In genomic region chr14:65304963-65305362, GRCh38 we compare ENCODE assay signal across 15 cellular contexts.
DNase-seq lines count a peak whose midpoint lies in the region; ATAC-seq and TF ChIP-seq lines count a peak whose summit lies in the region.
"Had no signal": no experiment of that assay in that cellular context is flagged by ENCODE, and none has a peak within 500 bp of the region (broad histone marks: within the 10 kb centered on the region; RNA-seq: fewer than 3 reads in every experiment).

No MANE protein-coding gene starts in this region.

- H3K4me3 ChIP-seq in GM23248 (no peak overlapping the region), neuronal stem cell (ENCODE audit: low read length in 2 of 2) (no peak overlapping the region), MG63 (no peak overlapping the region)
- H3K4me3 ChIP-seq: body of pancreas had no signal

- no peaks in the 10 kb centered on the region for H3K36me3 ChIP-seq in GM23248 (ENCODE audit: low read depth)
- no peaks in the 10 kb centered on the region for H3K36me3 ChIP-seq in neuronal stem cell (replicated peaks in 1 of 2; ENCODE audit: control insufficient read depth in 2 of 2, insufficient read depth in 2 of 2, low read length in 2 of 2)
- H3K36me3 ChIP-seq in MG63, result no peaks in the 10 kb centered on the region

- H3K27me3 Mint-ChIP-seq in activated CD4-positive, alpha-beta T cell treated with anti-CD3 and anti-CD28 coated beads for 36 hours, result no peaks in the 10 kb centered on the region
- H3K27me3 Mint-ChIP-seq in activated B cell treated with CpG ODN at 0.5 μM for 24 hours, result no peaks in the 10 kb centered on the region

- in situ Hi-C loops in GM23248 (cut with MboI), result no loop called here

- H3K9me3 Mint-ChIP-seq in activated CD4-positive, alpha-beta T cell treated with anti-CD3 and anti-CD28 coated beads for 36 hours (ENCODE audit: low read depth), result no peaks in the 10 kb centered on the region
- H3K9me3 Mint-ChIP-seq in activated B cell treated with CpG ODN at 0.5 μM for 24 hours, result no peaks in the 10 kb centered on the region

- no peaks in the 10 kb centered on the region for H3K9me3 ChIP-seq in GM23248 (ENCODE audit: low read depth)
- no peaks in the 10 kb centered on the region for H3K9me3 ChIP-seq in neuronal stem cell (replicated peaks in 1 of 2; ENCODE audit: control insufficient read depth in 2 of 2, insufficient read depth in 1 of 2, low read depth in 1 of 2, low read length in 2 of 2)
- no peaks in the 10 kb centered on the region for H3K9me3 ChIP-seq in MG63
- H3K9me3 ChIP-seq: body of pancreas had no signal

- H2BK15ac ChIP-seq in neuronal stem cell (ENCODE audit: low read length), result no peak overlapping the region

- H3K36me3 Mint-ChIP-seq in activated CD4-positive, alpha-beta T cell treated with anti-CD3 and anti-CD28 coated beads for 36 hours (ENCODE audit: low read depth), result peaks cover 4% of the 10 kb centered on the region
- peaks cover 7% of the 10 kb centered on the region for H3K36me3 Mint-ChIP-seq in activated B cell treated with CpG ODN at 0.5 μM for 24 hours (ENCODE audit: low read depth)

- H2BK5ac ChIP-seq in neuronal stem cell (ENCODE audit: low read length), result no peak overlapping the region

- no peak overlapping the region for H4K8ac ChIP-seq in neuronal stem cell (ENCODE audit: low read depth, low read length)

- CTCF ChIA-PET in activated CD4-positive, alpha-beta T cell treated with anti-CD3 and anti-CD28 coated beads for 36 hours (lab: Charles Lee), result interaction anchor here (0.7 to 1.1 kb wide), 5 partner anchors 18 to 481 kb away, joined by 3 to 5 read pairs (median 3); no protein-coding TSS in a partner anchor
- CTCF ChIA-PET in activated B cell treated with CpG ODN at 0.5 μM for 24 hours (lab: Charles Lee), result interaction anchor here (0.7 to 2.1 kb wide), 5 partner anchors 18 to 141 kb away, joined by 3 to 7 read pairs (median 3); no protein-coding TSS in a partner anchor

- H3K4me2 ChIP-seq in GM23248 (ENCODE audit: unreplicated experiment), result no peak overlapping the region
- H3K4me2 ChIP-seq in neuronal stem cell (ENCODE audit: insufficient read depth, low read length, poor library complexity, severe bottlenecking), result no peak overlapping the region
- H3K4me2 ChIP-seq: KMS-11 had no signal

- H3K27ac Mint-ChIP-seq in activated CD4-positive, alpha-beta T cell treated with anti-CD3 and anti-CD28 coated beads for 36 hours, result peak overlapping the region; percentile 82
- peak overlapping the region; percentile 96 for H3K27ac Mint-ChIP-seq in activated B cell treated with CpG ODN at 0.5 μM for 24 hours

- no peak overlapping the region for H3K14ac ChIP-seq in neuronal stem cell (ENCODE audit: low read length)

- H2AFZ ChIP-seq in GM23248 (peak overlapping the region; percentile 8; the same call in 1 of the 2 replicates), neuronal stem cell (ENCODE audit: low read length) (no peak overlapping the region)

- H3K4me1 ChIP-seq in GM23248 (ENCODE audit: insufficient read depth), result peaks cover 12% of the 10 kb centered on the region
- H3K4me1 ChIP-seq in neuronal stem cell (ENCODE audit: control insufficient read depth in 2 of 2, insufficient read depth in 1 of 2, low read depth in 1 of 2, low read length in 2 of 2), result peaks cover 0 to 18% of the 10 kb centered on the region in 2 donors

- no peak overlapping the region for H2AK5ac ChIP-seq in neuronal stem cell (ENCODE audit: low read depth, low read length)

- WGBS in GM23248 (ENCODE audit: low coverage in 1 of 2, low lambda C conversion rate in 2 of 2, missing lambda C conversion rate in 2 of 2), 2 experiments, result 97 to 100% methylated on average over 2 of the region's 2 CpGs
- no CpG with 5 or more reads among the region's 2 CpGs for WGBS in neuronal stem cell (ENCODE audit: extremely low coverage in 2 of 2, insufficient read length in 2 of 2, insufficient replicate concordance in 1 of 2), 2 donors

- POLR2A ChIA-PET in activated CD4-positive, alpha-beta T cell treated with anti-CD3 and anti-CD28 coated beads for 36 hours (lab: Charles Lee), result no interaction called here
- POLR2A ChIA-PET in activated B cell treated with CpG ODN at 0.5 μM for 24 hours (lab: Charles Lee), result interaction anchor here (0.5 to 11.9 kb wide), 14 partner anchors 9 to 139 kb away, joined by 3 to 175 read pairs (median 4); partner anchors contain the start of gene FUT8

- H3K4ac ChIP-seq in neuronal stem cell (ENCODE audit: low read length), result no peak overlapping the region

- H3K79me2 ChIP-seq in GM23248 (ENCODE audit: insufficient read depth), result no peaks in the 10 kb centered on the region

- ATAC-seq in activated CD4-positive, alpha-beta T cell treated with anti-CD3 and anti-CD28 coated beads for 36 hours, result no peak
- no peak for ATAC-seq in activated B cell treated with CpG ODN at 0.5 μM for 24 hours (ENCODE audit: low read depth)
- ATAC-seq: body of pancreas, left ventricle myocardium superior, sciatic nerve had no signal

- H3K27me3 ChIP-seq in GM23248 (replicated peaks; ENCODE audit: insufficient read depth) (no peaks in the 10 kb centered on the region), neuronal stem cell (ENCODE audit: control insufficient read depth in 3 of 3, insufficient read depth in 3 of 3, low read depth in 1 of 3, low read length in 3 of 3) (no peaks in the 10 kb centered on the region), MG63 (no peaks in the 10 kb centered on the region)
- H3K27me3 ChIP-seq: body of pancreas had no signal

- DNase-seq in activated CD4-positive, alpha-beta T cell treated with anti-CD3 and anti-CD28 coated beads for 36 hours, result no peak
- no peak for DNase-seq in activated CD4-positive, alpha-beta T cell treated with anti-CD3 and anti-CD28 coated beads for 4 hours
- DNase-seq in GM23248, result no peak
- DNase-seq in activated B cell treated with CpG ODN at 0.5 μM for 24 hours, result no peak
- no peak for DNase-seq in neuronal stem cell (ENCODE audit: low spot score)
- no peak for DNase-seq in DMS79 (lab: John Stamatoyannopoulos, UW)
- DNase-seq in MG63, result no peak
- no peak for DNase-seq in stimulated activated CD4-positive, alpha-beta T cell treated with anti-CD3 and anti-CD28 coated beads, Interleukin-12 subunit alpha, Interleukin-12 subunit beta, amount 100 ng/mL, for 4 hours
- DNase-seq: body of pancreas, COR-L47, left ventricle myocardium superior, NCI-H1930, NCI-H748 treated with DMSO at 0.1 percent for 48 hours had no signal

- H3K18ac ChIP-seq in neuronal stem cell (ENCODE audit: low read length), result peak overlapping the region; percentile 5

- peaks cover 6% of the 10 kb centered on the region; the same call in 1 of the 2 replicates for H3F3A ChIP-seq in GM23248 (ENCODE audit: insufficient read depth)

- H4K20me1 ChIP-seq in GM23248 (ENCODE audit: insufficient read depth), result no peaks in the 10 kb centered on the region

- TF ChIP-seq CTCF in activated B cell treated with CpG ODN at 0.5 μM for 24 hours (IDR thresholded peaks at IDR 0.05), result no peak

- no peaks in the 10 kb centered on the region for H3K9me2 ChIP-seq in GM23248 (ENCODE audit: insufficient read depth)

- H3K79me1 ChIP-seq in neuronal stem cell (ENCODE audit: low read depth, low read length), result no peaks in the 10 kb centered on the region

- no peak overlapping the region for H4K91ac ChIP-seq in neuronal stem cell (ENCODE audit: low read depth, low read length, poor library complexity)

- peaks cover 52% of the 10 kb centered on the region for H3K4me1 Mint-ChIP-seq in activated CD4-positive, alpha-beta T cell treated with anti-CD3 and anti-CD28 coated beads for 36 hours
- peaks cover 68% of the 10 kb centered on the region for H3K4me1 Mint-ChIP-seq in activated B cell treated with CpG ODN at 0.5 μM for 24 hours

- H2BK12ac ChIP-seq in neuronal stem cell (ENCODE audit: low read length), result no peak overlapping the region

- no peak overlapping the region for H3K23ac ChIP-seq in neuronal stem cell (ENCODE audit: low read depth, low read length, poor library complexity)

- H3K27ac ChIP-seq in GM23248 (no peak overlapping the region), neuronal stem cell (replicated peaks; ENCODE audit: low read length) (no peak overlapping the region)
- H3K27ac ChIP-seq: body of pancreas, KMS-11 had no signal

- H3K9ac ChIP-seq in GM23248 (no peak overlapping the region), neuronal stem cell (ENCODE audit: low read depth, low read length, poor library complexity) (no peak overlapping the region)
- H3K9ac ChIP-seq: KMS-11 had no signal

- H2BK120ac ChIP-seq in neuronal stem cell (ENCODE audit: low read depth, low read length), result no peak overlapping the region

- intact Hi-C loops in activated CD4-positive, alpha-beta T cell treated with anti-CD3 and anti-CD28 coated beads for 36 hours (cut with DNase I, micrococcal nuclease), result loop anchor here (5.0 kb wide), 2 partner anchors 78 to 203 kb away; partner anchors contain the start of gene MAX (in 1 of the 2)
- intact Hi-C loops in activated B cell treated with CpG ODN at 0.5 μM for 24 hours (cut with micrococcal nuclease), result loop anchor here (5.0 kb wide), 3 partner anchors 47 to 92 kb away; no protein-coding TSS in a partner anchor

- no peak overlapping the region for H3K4me3 Mint-ChIP-seq in activated CD4-positive, alpha-beta T cell treated with anti-CD3 and anti-CD28 coated beads for 36 hours
- peak overlapping the region; percentile 44 for H3K4me3 Mint-ChIP-seq in activated B cell treated with CpG ODN at 0.5 μM for 24 hours
